In genomic region chr19:49465371-49465770, GRCh38 we compare ENCODE assay signal across 1 cellular context.
TF ChIP-seq lines count a peak whose summit lies in the region.

No MANE protein-coding gene starts in this region.

TF ChIP-seq in GM12878, 131 proteins besides CTCF, POLR2A, EP300 and RAD21:
- peak; percentile 19 for TF ChIP-seq SIX5 (IDR thresholded peaks at IDR 0.05; ENCODE audit: low read depth, low read length, severe bottlenecking)
- TF ChIP-seq CHD2 (IDR thresholded peaks at IDR 0.05; ENCODE audit: borderline replicate concordance, low read depth, low read length) = no peak
